ENCODE assay signal across 21 cellular contexts in genomic region chr1:185393205-185393604, GRCh38.
DNase-seq lines count a peak whose midpoint lies in the region; ATAC-seq, FAIRE-seq and TF ChIP-seq lines count a peak whose summit lies in the region.
"Had no signal": no experiment of that assay in that cellular context is flagged by ENCODE, and none has a peak within 500 bp of the region (broad histone marks: within the 10 kb centered on the region; RNA-seq: fewer than 3 reads in every experiment).

No MANE protein-coding gene starts in this region.

- H2AFZ ChIP-seq in keratinocyte (ENCODE audit: control insufficient read depth, low read length), result peak overlapping the region; percentile 83
- H2AFZ ChIP-seq: GM23248 had no signal

- DNase-seq in Calu3, result no peak
- DNase-seq in keratinocyte (ENCODE audit: low read depth, low spot score), result no peak
- no peak for DNase-seq in suprapubic skin (ENCODE audit: low spot score in 2 of 2)
- no peak for DNase-seq in mesothelial cell of epicardium (ENCODE audit: low spot score in 2 of 2, unreplicated experiment in 2 of 2)
- DNase-seq in NCI-H2171 treated with DMSO at 0.1 percent for 48 hours (lab: John Stamatoyannopoulos, UW), result no peak
- DNase-seq: DMS79 treated with DMSO at 0.1 percent for 48 hours; GM23248; H9; HFFc6; MM.1S; NCI-H1092; NCI-H1436; NCI-H187 treated with DMSO at 0.1 percent for 48 hours; NCI-H345; NCI-H524; NCI-H774; NK-92 treated with Interleukin-12 subunit alpha and Interleukin-12 subunit beta, amount 100 ng/mL, for 24 hours had no signal

- H3K27ac ChIP-seq in VCaP (peak overlapping the region; percentile 26; the same call in 1 of the 2 replicates), keratinocyte (ENCODE audit: control insufficient read depth, insufficient read depth, low read length) (peak overlapping the region; percentile 74), suprapubic skin (peak overlapping the region; percentile 81)
- H3K27ac ChIP-seq: GM23248 had no signal

- peak overlapping the region; percentile 46 for H3K27ac Mint-ChIP-seq in Calu3 (ENCODE audit: unreplicated experiment)
- no peak overlapping the region for H3K27ac Mint-ChIP-seq in mesothelial cell of epicardium
- H3K27ac Mint-ChIP-seq: B cell, H9, HFFc6 had no signal

- H3K9me3 ChIP-seq in keratinocyte (ENCODE audit: control insufficient read depth, low read depth, low read length) (no peaks in the 10 kb centered on the region), suprapubic skin (no peaks in the 10 kb centered on the region)

- H3K4me3 Mint-ChIP-seq in Calu3 (ENCODE audit: low read depth, unreplicated experiment) (no peak overlapping the region), mesothelial cell of epicardium (no peak overlapping the region)
- H3K4me3 Mint-ChIP-seq: B cell, H9, HFFc6 had no signal

- no peaks in the 10 kb centered on the region for H3K36me3 ChIP-seq in keratinocyte (ENCODE audit: control insufficient read depth in 2 of 2, extremely low read depth in 1 of 2, insufficient read depth in 2 of 2, low read length in 2 of 2)
- no peaks in the 10 kb centered on the region for H3K36me3 ChIP-seq in suprapubic skin

- H3K27me3 Mint-ChIP-seq in Calu3 (ENCODE audit: unreplicated experiment) (no peaks in the 10 kb centered on the region), mesothelial cell of epicardium (ENCODE audit: low read depth) (no peaks in the 10 kb centered on the region)
- H3K27me3 Mint-ChIP-seq: B cell had no signal

- WGBS in suprapubic skin, result 66% methylated on average over 4 of the region's 4 CpGs

- TF ChIP-seq CTCF in Calu3 (IDR thresholded peaks at IDR 0.05; ENCODE audit: unreplicated experiment) (no peak), VCaP (conservative IDR thresholded peaks at IDR 0.05) (no peak), keratinocyte (optimal IDR thresholded peaks at IDR 0.05 in 1 of 3, IDR thresholded peaks at IDR 0.05 in 1 of 3, conservative IDR thresholded peaks at IDR 0.05 in 1 of 3; ENCODE audit: extremely low read depth in 1 of 3, insufficient read depth in 2 of 3, low read length in 3 of 3) (no peak), suprapubic skin (IDR thresholded peaks at IDR 0.05) (no peak), mesothelial cell of epicardium (IDR thresholded peaks at IDR 0.05; ENCODE audit: unreplicated experiment) (no peak)

- H3K36me3 Mint-ChIP-seq in Calu3 (ENCODE audit: insufficient read depth, unreplicated experiment) (peaks cover 6% of the 10 kb centered on the region), mesothelial cell of epicardium (no peaks in the 10 kb centered on the region)

- H3K4me3 ChIP-seq in keratinocyte (ENCODE audit: control insufficient read depth in 2 of 3, extremely low read depth in 1 of 3, insufficient read depth in 2 of 3, low read depth in 1 of 3, low read length in 3 of 3) (peak overlapping the region in 1 of 3 experiments; percentile 34), suprapubic skin (peak overlapping the region; percentile 15)
- H3K4me3 ChIP-seq: GM23248 had no signal

- no peaks in the 10 kb centered on the region for H3K9me3 Mint-ChIP-seq in Calu3 (ENCODE audit: low read depth, unreplicated experiment)
- H3K9me3 Mint-ChIP-seq in mesothelial cell of epicardium, result no peaks in the 10 kb centered on the region
- H3K9me3 Mint-ChIP-seq: H9, HFFc6 had no signal

- dilution Hi-C loops in keratinocyte (cut with MboI; ENCODE audit: extremely low pct_ligation_motif_present, low sequenced_read_pairs), result no loop called here

- intact Hi-C loops in Calu3 (cut with micrococcal nuclease; ENCODE audit: unreplicated experiment), result no loop called here

- ATAC-seq in GM21737 (IDR thresholded peaks at IDR 0.05; ENCODE audit: unreplicated experiment), result no peak
- ATAC-seq: Panc1 had no signal

- CTCF ChIA-PET in Calu3 (lab: Charles Lee), result interaction anchor here (0.6 to 0.7 kb wide), 4 partner anchors 8 to 701 kb away, joined by 3 to 4 read pairs (median 4); no protein-coding TSS in a partner anchor

- H3K4me1 ChIP-seq in keratinocyte (ENCODE audit: control insufficient read depth, extremely low read depth, insufficient read depth, low read length), result peaks cover 10% of the 10 kb centered on the region
- peaks cover 22% of the 10 kb centered on the region for H3K4me1 ChIP-seq in suprapubic skin

- H4K20me1 ChIP-seq in keratinocyte (ENCODE audit: control insufficient read depth, extremely low read depth, insufficient read depth, low read length), result no peaks in the 10 kb centered on the region

- H3K27me3 ChIP-seq in keratinocyte (ENCODE audit: control insufficient read depth, extremely low read depth, insufficient read depth, low read length), result no peaks in the 10 kb centered on the region
- no peaks in the 10 kb centered on the region for H3K27me3 ChIP-seq in suprapubic skin

- no peak for TF ChIP-seq POLR2A in suprapubic skin (IDR thresholded peaks at IDR 0.05)

- BruUV-seq in Calu3 (replicated peaks; lab: Mats Ljungman, UMichigan), result no TSS peak

- H3K9ac ChIP-seq in keratinocyte (ENCODE audit: control insufficient read depth, extremely low read depth, insufficient read depth, low read length), result peak overlapping the region; percentile 40
- H3K9ac ChIP-seq: GM23248 had no signal

- no peaks in the 10 kb centered on the region for H3K9me1 ChIP-seq in keratinocyte (ENCODE audit: control insufficient read depth, extremely low read depth, insufficient read depth, low read length)

- no peaks in the 10 kb centered on the region for H3K79me2 ChIP-seq in keratinocyte (ENCODE audit: control insufficient read depth, insufficient read depth, low read length)

- peak overlapping the region; percentile 78 for H3K4me2 ChIP-seq in keratinocyte (ENCODE audit: control insufficient read depth, extremely low read depth, insufficient read depth, low read depth, low read length)

- H3K4me1 Mint-ChIP-seq in Calu3 (ENCODE audit: low read depth, unreplicated experiment), result peaks cover 10% of the 10 kb centered on the region
- H3K4me1 Mint-ChIP-seq in mesothelial cell of epicardium, result peaks cover 11% of the 10 kb centered on the region
- H3K4me1 Mint-ChIP-seq: B cell, H9 had no signal

- TF ChIP-seq EP300 in suprapubic skin (IDR thresholded peaks at IDR 0.05), result no peak

- FAIRE-seq in keratinocyte (lab: Jason Lieb, UNC), result no peak

Comparison
In these comparisons a context has a peak if more than half of its experiments do, and no peak if none do; other contexts are left out.
1. H3K27ac ChIP-seq: peak in every context shown above with its lines; median percentile 81 in suprapubic skin; 74 in keratinocyte; 26 in VCaP.